In genomic region chr2:240208631-240209211, GRCh38 we compare ENCODE assay signal across 15 cellular contexts.
"Had no signal": no experiment of that assay in that cellular context is flagged by ENCODE, and none has a peak within 500 bp of the region (broad histone marks: within the 10 kb centered on the region; RNA-seq: fewer than 3 reads in every experiment).

No MANE protein-coding gene starts in this region.

- ATAC-seq: left colon, natural killer cell had no signal

- H3K36me3 Mint-ChIP-seq: immature natural killer cell, natural killer cell had no signal

- H3K4me3 ChIP-seq: prostate gland, testis had no signal

- H3K9me3 Mint-ChIP-seq: natural killer cell had no signal

- H3K36me3 ChIP-seq: brain microvascular endothelial cell, prostate gland had no signal

- DNase-seq: activated CD4-positive, alpha-beta T cell treated with anti-CD3 and anti-CD28 coated beads, Interleukin-2, amount 50 U/mL, for 4 hours; activated CD4-positive, CD25-positive, alpha-beta regulatory T cell treated with anti-CD3 and anti-CD28 coated beads, Interleukin-2, amount 50 U/mL, for 72 hours; activated gamma-delta T cell; activated T-cell treated with anti-CD3 and anti-CD28 coated beads, Interleukin-2, amount 50 U/mL, for 48 hours; brain microvascular endothelial cell; endodermal cell; immature natural killer cell; natural killer cell; nucleus accumbens; stimulated activated CD4-positive, alpha-beta T cell treated with anti-CD3 and anti-CD28 coated beads, Interleukin-15, amount 100 ng/mL, for 24 hours; stimulated activated CD4-positive, alpha-beta T cell treated with anti-CD3 and anti-CD28 coated beads, Interleukin-4, amount 100 ng/mL, for 24 hours had no signal

- H3K4me1 ChIP-seq: prostate gland had no signal

- H3K4me3 Mint-ChIP-seq: endodermal cell; immature natural killer cell; natural killer cell; stimulated activated naive CD8-positive, alpha-beta T cell treated with anti-CD3 and anti-CD28 coated beads, Interleukin-15, Interleukin-2, amounts not matched to agents 100 ng/mL and 50 ng/mL, for 24 hours had no signal

- H3K4me1 Mint-ChIP-seq: immature natural killer cell, natural killer cell had no signal

- H3K27ac Mint-ChIP-seq: endodermal cell; immature natural killer cell; natural killer cell; stimulated activated naive CD8-positive, alpha-beta T cell treated with anti-CD3 and anti-CD28 coated beads, Interleukin-15, Interleukin-2, amounts not matched to agents 100 ng/mL and 50 ng/mL, for 24 hours had no signal

- H3K27ac ChIP-seq: brain microvascular endothelial cell, prostate gland, testis had no signal

- H3K27me3 ChIP-seq: brain microvascular endothelial cell, testis had no signal

- H3K9me3 ChIP-seq: prostate gland, testis had no signal
